2 cellular contexts compared by ENCODE assay signal in genomic region chr22:17086301-17086700, GRCh38.
A peak's percentile ranks its signal among the peaks of the same experiment; 100 is the strongest.
TF ChIP-seq lines count a peak whose summit lies in the region.

No MANE protein-coding gene starts in this region.

TF ChIP-seq in IMR-90, 13 proteins besides CTCF, POLR2A, EP300 and RAD21:
- no peak for TF ChIP-seq CEBPB (IDR thresholded peaks at IDR 0.05; ENCODE audit: low read depth, low read length)
- TF ChIP-seq MAFK (IDR thresholded peaks at IDR 0.05; ENCODE audit: low read depth, low read length) = no peak
- TF ChIP-seq ELK1 (IDR thresholded peaks at IDR 0.05; ENCODE audit: borderline replicate concordance, low read depth, low read length) = no peak
- no peak for TF ChIP-seq USF2 (IDR thresholded peaks at IDR 0.05; ENCODE audit: low read depth, low read length)
- TF ChIP-seq FOS (IDR thresholded peaks at IDR 0.05; ENCODE audit: low read depth, low read length) = no peak

TF ChIP-seq in GM12878, 131 proteins besides CTCF, POLR2A, EP300 and RAD21:
- TF ChIP-seq BCL3 (IDR thresholded peaks at IDR 0.05; ENCODE audit: borderline replicate concordance, insufficient read depth, low read depth, low read length, poor library complexity, severe bottlenecking) (no peak), MLLT1 (IDR thresholded peaks at IDR 0.05) (peak; percentile 4; the same call in 1 of the 2 replicates)
